ENCODE assay signal across 18 cellular contexts in the genomic region with DNA sequence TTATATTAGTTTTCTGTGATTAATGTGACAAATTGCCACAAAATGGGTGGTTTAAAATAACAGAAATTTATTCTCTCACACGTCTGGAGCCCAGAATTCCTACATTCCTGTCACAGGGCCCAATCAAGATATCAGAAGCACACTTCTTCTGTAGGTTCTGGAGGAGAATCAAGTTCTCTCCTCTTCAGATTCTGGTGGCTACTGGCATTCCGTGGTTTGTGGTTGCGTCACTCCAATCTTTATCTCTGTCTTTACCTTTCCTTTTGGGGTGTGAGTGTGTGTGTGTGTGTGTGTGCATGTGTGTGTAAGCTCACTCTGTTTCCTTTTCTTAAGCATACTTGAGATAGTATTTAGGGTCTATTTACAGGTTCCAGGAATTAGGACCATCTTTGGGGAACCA.
A peak's percentile ranks its signal among the peaks of the same experiment; 100 is the strongest.
DNase-seq lines count a peak whose midpoint lies in the region; ATAC-seq and TF ChIP-seq lines count a peak whose summit lies in the region.
"Had no signal": no experiment of that assay in that cellular context is flagged by ENCODE, and none has a peak within 500 bp of the region (broad histone marks: within the 10 kb centered on the region; RNA-seq: fewer than 3 reads in every experiment).

No MANE protein-coding gene starts in this region.

- H3K36me3 ChIP-seq in upper lobe of right lung (no peaks in the 10 kb centered on the region), smooth muscle cell (ENCODE audit: low read depth) (no peaks in the 10 kb centered on the region)

- DNase-seq in HCEC 1CT = peak; percentile 4
- peak; percentile 46 for DNase-seq in OCI-M1 (lab: John Stamatoyannopoulos, UW)
- peak; percentile 39 for DNase-seq in choroid plexus epithelial cell (ENCODE audit: low read depth)
- no peak for DNase-seq in upper lobe of right lung
- DNase-seq in smooth muscle cell (lab: John Stamatoyannopoulos, UW; ENCODE audit: unreplicated experiment) = no peak
- no peak for DNase-seq in DMS153 treated with DMSO at 0.1 percent for 48 hours (lab: John Stamatoyannopoulos, UW; ENCODE audit: unreplicated experiment)
- DNase-seq in NOMO-1 treated with dmso at 0.1 percent for 144 hours (lab: John Stamatoyannopoulos, UW; ENCODE audit: unreplicated experiment) = no peak
- DNase-seq: ACHN, AML-193, DMS79 treated with DMSO at 0.1 percent for 48 hours, H9, NCI-H1105 treated with DMSO at 0.1 percent for 48 hours, NCI-H1694, NCI-H2081 treated with DMSO at 0.1 percent for 48 hours, NCI-H524, PC-9 had no signal

- H2AFZ ChIP-seq in smooth muscle cell (ENCODE audit: low read depth) = no peak overlapping the region
- H2AFZ ChIP-seq: PC-9 had no signal

- H3K27me3 ChIP-seq in upper lobe of right lung (no peaks in the 10 kb centered on the region), smooth muscle cell (ENCODE audit: low read depth) (no peaks in the 10 kb centered on the region)

- H3K27ac ChIP-seq in upper lobe of right lung (no peak overlapping the region), smooth muscle cell (ENCODE audit: low read depth) (no peak overlapping the region)
- H3K27ac ChIP-seq: C4-2B, PC-9 had no signal

- no peaks in the 10 kb centered on the region for H3F3A ChIP-seq in smooth muscle cell (ENCODE audit: low read depth)

- H3K9me3 ChIP-seq in upper lobe of right lung (no peaks in the 10 kb centered on the region), smooth muscle cell (replicated peaks; ENCODE audit: low read depth) (no peaks in the 10 kb centered on the region)

- H3K4me3 ChIP-seq in choroid plexus epithelial cell (ENCODE audit: low read depth, low read length) = no peak overlapping the region
- H3K4me3 ChIP-seq in upper lobe of right lung = no peak overlapping the region
- H3K4me3 ChIP-seq in smooth muscle cell = no peak overlapping the region
- H3K4me3 ChIP-seq: K562, PC-9 had no signal

- no peaks in the 10 kb centered on the region for H3K79me2 ChIP-seq in smooth muscle cell (ENCODE audit: low read depth)

- no peak overlapping the region for H3K4me2 ChIP-seq in smooth muscle cell
- H3K4me2 ChIP-seq: PC-9 had no signal

- intact Hi-C loops in upper lobe of right lung (cut with DNase I) = no loop called here

- ATAC-seq in upper lobe of right lung = peak; percentile 51
- ATAC-seq: K562 had no signal

- 73% methylated on average over 3 of the region's 3 CpGs for WGBS in smooth muscle cell (ENCODE audit: low lambda C conversion rate)

- no peaks in the 10 kb centered on the region for H4K20me1 ChIP-seq in smooth muscle cell (ENCODE audit: low read depth)

- no peak overlapping the region for H3K9ac ChIP-seq in smooth muscle cell (ENCODE audit: low read depth)

- TF ChIP-seq CTCF in choroid plexus epithelial cell (conservative IDR thresholded peaks at IDR 0.05; ENCODE audit: low read depth, low read length) (no peak), upper lobe of right lung (IDR thresholded peaks at IDR 0.05) (no peak), smooth muscle cell (IDR thresholded peaks at IDR 0.05; ENCODE audit: borderline replicate concordance, insufficient read depth, poor library complexity, severe bottlenecking) (no peak)

- H3K4me1 ChIP-seq in upper lobe of right lung = no peaks in the 10 kb centered on the region
- H3K4me1 ChIP-seq in smooth muscle cell (ENCODE audit: low read depth) = no peaks in the 10 kb centered on the region

Comparison
In these comparisons a context has a peak if more than half of its experiments do, and no peak if none do; other contexts are left out.
1. DNase-seq: peak in HCEC 1CT (single experiment), OCI-M1 (single experiment) and choroid plexus epithelial cell (single experiment); none in upper lobe of right lung (single experiment), smooth muscle cell (single experiment), DMS153 treated with DMSO at 0.1 percent for 48 hours (single experiment) and NOMO-1 treated with dmso at 0.1 percent for 144 hours (single experiment).